In the genomic region with DNA sequence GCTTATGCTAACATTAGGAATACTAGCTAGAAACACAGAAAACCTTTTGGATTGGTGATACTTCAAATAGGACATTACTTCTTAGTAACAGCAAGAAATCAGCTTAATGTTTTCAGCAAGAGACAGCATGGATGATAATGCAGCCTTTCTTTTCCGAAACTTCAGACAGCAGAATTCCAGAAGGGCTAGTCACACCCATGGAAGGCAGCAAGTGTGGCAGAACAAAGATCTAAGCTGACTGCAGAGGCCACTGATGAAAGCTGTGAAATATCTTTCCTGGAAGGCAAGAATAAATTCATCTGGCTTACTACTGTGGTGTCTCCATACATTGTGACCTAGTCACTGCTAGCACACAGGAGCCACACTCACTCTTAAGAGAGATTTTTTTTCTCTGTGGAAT, we compare ENCODE assay signal across 12 cellular contexts.
DNase-seq lines count a peak whose midpoint lies in the region; TF ChIP-seq lines count a peak whose summit lies in the region.
"Had no signal": no experiment of that assay in that cellular context is flagged by ENCODE, and none has a peak within 500 bp of the region (broad histone marks: within the 10 kb centered on the region; RNA-seq: fewer than 3 reads in every experiment).

No MANE protein-coding gene starts in this region.

- no peak for TF ChIP-seq POLR2A in uterus (IDR thresholded peaks at IDR 0.05)

- no peak for DNase-seq in activated naive CD8-positive, alpha-beta T cell treated with anti-CD3 and anti-CD28 coated beads for 36 hours
- DNase-seq in fibroblast of lung (ENCODE audit: low read depth in 2 of 2) (peak; percentile 58 to 92), uterus (no peak), NCI-H187 treated with DMSO at 0.1 percent for 48 hours (lab: John Stamatoyannopoulos, UW) (no peak), A673 (ENCODE audit: low spot score) (no peak), NCI-H1105 treated with DMSO at 0.1 percent for 48 hours (lab: John Stamatoyannopoulos, UW) (no peak)
- DNase-seq: activated naive CD8-positive, alpha-beta T cell treated with anti-CD3 and anti-CD28 coated beads, Interleukin-2, amount 10 ng/mL, durations not matched to agents 7 days and 5 days; NCI-H2227 treated with DMSO at 0.1 percent for 48 hours had no signal

- CTCF ChIA-PET in A673 (lab: Charles Lee): no interaction called here

- H3K27ac Mint-ChIP-seq in activated naive CD8-positive, alpha-beta T cell: peak overlapping the region; percentile 50
- no peak overlapping the region for H3K27ac Mint-ChIP-seq in activated naive CD8-positive, alpha-beta T cell treated with anti-CD3 and anti-CD28 coated beads for 36 hours
- H3K27ac Mint-ChIP-seq: activated naive CD8-positive, alpha-beta T cell treated with anti-CD3 and anti-CD28 coated beads, Interleukin-2, amount 10 ng/mL, durations not matched to agents 7 days and 5 days; GM23338 had no signal

- H2AFZ ChIP-seq in fibroblast of lung (ENCODE audit: low read length): no peak overlapping the region
- H2AFZ ChIP-seq: GM23338 had no signal

- H3K36me3 ChIP-seq in fibroblast of lung (ENCODE audit: control insufficient read depth, insufficient read depth, low read length): peaks cover 7% of the 10 kb centered on the region
- H3K36me3 ChIP-seq in mesodermal cell (ENCODE audit: control insufficient read depth, insufficient read depth, low read length): peaks cover 58% of the 10 kb centered on the region
- H3K36me3 ChIP-seq in uterus: no peaks in the 10 kb centered on the region
- H3K36me3 ChIP-seq in A673 (ENCODE audit: insufficient read depth, low read length, poor library complexity, severe bottlenecking): peaks cover 14% of the 10 kb centered on the region

- H3K27me3 ChIP-seq in fibroblast of lung (ENCODE audit: control insufficient read depth, insufficient read depth, low read length): no peaks in the 10 kb centered on the region
- H3K27me3 ChIP-seq in uterus: no peaks in the 10 kb centered on the region
- no peaks in the 10 kb centered on the region for H3K27me3 ChIP-seq in A673 (replicated peaks; ENCODE audit: insufficient read depth, low read depth, low read length, poor library complexity)

- no peak overlapping the region for H3K4me3 Mint-ChIP-seq in activated naive CD8-positive, alpha-beta T cell
- no peak overlapping the region for H3K4me3 Mint-ChIP-seq in activated naive CD8-positive, alpha-beta T cell treated with anti-CD3 and anti-CD28 coated beads for 36 hours
- H3K4me3 Mint-ChIP-seq: activated naive CD8-positive, alpha-beta T cell treated with anti-CD3 and anti-CD28 coated beads, Interleukin-2, amount 10 ng/mL, durations not matched to agents 7 days and 5 days; GM23338 had no signal

- H3K9me3 Mint-ChIP-seq in activated naive CD8-positive, alpha-beta T cell (ENCODE audit: low read depth): peaks cover 18% of the 10 kb centered on the region
- H3K9me3 Mint-ChIP-seq in activated naive CD8-positive, alpha-beta T cell treated with anti-CD3 and anti-CD28 coated beads for 36 hours: peaks cover 24% of the 10 kb centered on the region

- BruUV-seq in A673 (replicated peaks; lab: Mats Ljungman, UMichigan): no TSS peak

- no peak overlapping the region for H3K4me3 ChIP-seq in fibroblast of lung (replicated peaks in 1 of 4; ENCODE audit: control extremely low read depth in 1 of 4, insufficient read depth in 1 of 4, low read depth in 3 of 4, low read length in 4 of 4)
- no peak overlapping the region for H3K4me3 ChIP-seq in mesodermal cell (ENCODE audit: extremely low read depth, insufficient read depth, low read length, poor library complexity, severe bottlenecking)
- no peak overlapping the region for H3K4me3 ChIP-seq in uterus
- H3K4me3 ChIP-seq in A673 (ENCODE audit: low read depth, low read length, poor library complexity, severe bottlenecking): no peak overlapping the region
- H3K4me3 ChIP-seq: A549, GM23338 had no signal

- no peaks in the 10 kb centered on the region for H3K4me1 Mint-ChIP-seq in activated naive CD8-positive, alpha-beta T cell (ENCODE audit: low read depth)
- peaks cover 3% of the 10 kb centered on the region for H3K4me1 Mint-ChIP-seq in activated naive CD8-positive, alpha-beta T cell treated with anti-CD3 and anti-CD28 coated beads for 36 hours
- H3K4me1 Mint-ChIP-seq: activated naive CD8-positive, alpha-beta T cell treated with anti-CD3 and anti-CD28 coated beads, Interleukin-2, amount 10 ng/mL, durations not matched to agents 7 days and 5 days; GM23338 had no signal

- no peak overlapping the region for H3K9ac ChIP-seq in fibroblast of lung (ENCODE audit: insufficient read depth, low read length)

- H3K9me3 ChIP-seq in fibroblast of lung (ENCODE audit: control insufficient read depth, insufficient read depth, low read depth, low read length): no peaks in the 10 kb centered on the region
- H3K9me3 ChIP-seq in mesodermal cell (ENCODE audit: control insufficient read depth, low read length): no peaks in the 10 kb centered on the region
- no peaks in the 10 kb centered on the region for H3K9me3 ChIP-seq in uterus
- H3K9me3 ChIP-seq in A673 (ENCODE audit: low read depth, low read length, poor library complexity, severe bottlenecking): peaks cover 6% of the 10 kb centered on the region
- H3K9me3 ChIP-seq: A549 had no signal

- POLR2A ChIA-PET in A673 (lab: Charles Lee; ENCODE audit: low non-redundant PET): no interaction called here

- no peak overlapping the region for H3K4me2 ChIP-seq in fibroblast of lung (ENCODE audit: extremely low read depth, insufficient read depth, low read length)
- H3K4me2 ChIP-seq: A549, GM23338 had no signal

- 57 to 82% methylated on average over 1 of the region's 1 CpG for WGBS in mesodermal cell (ENCODE audit: insufficient coverage in 2 of 2), 2 experiments

- no peaks in the 10 kb centered on the region for H3K79me2 ChIP-seq in fibroblast of lung (ENCODE audit: control insufficient read depth, insufficient read depth, low read length)

- peaks cover 6% of the 10 kb centered on the region for H3K4me1 ChIP-seq in fibroblast of lung (ENCODE audit: control insufficient read depth, extremely low read depth, insufficient read depth, low read length)
- H3K4me1 ChIP-seq in mesodermal cell (ENCODE audit: control insufficient read depth, insufficient read depth, low read length, poor library complexity, severe bottlenecking): peaks cover 24% of the 10 kb centered on the region
- H3K4me1 ChIP-seq in uterus: peaks cover 0 to 7% of the 10 kb centered on the region in 2 donors
- H3K4me1 ChIP-seq in A673 (ENCODE audit: insufficient read depth, low read length, poor library complexity, severe bottlenecking): no peaks in the 10 kb centered on the region

- no peaks in the 10 kb centered on the region for H4K20me1 ChIP-seq in fibroblast of lung (ENCODE audit: control insufficient read depth, extremely low read depth, insufficient read depth, low read length)

- peaks cover 42% of the 10 kb centered on the region for H3K36me3 Mint-ChIP-seq in activated naive CD8-positive, alpha-beta T cell
- peaks cover 66% of the 10 kb centered on the region for H3K36me3 Mint-ChIP-seq in activated naive CD8-positive, alpha-beta T cell treated with anti-CD3 and anti-CD28 coated beads for 36 hours

- TF ChIP-seq CTCF in fibroblast of lung (conservative IDR thresholded peaks at IDR 0.05 in 1 of 2, IDR thresholded peaks at IDR 0.05 in 1 of 2; ENCODE audit: low read depth in 1 of 2, low read length in 2 of 2) (no peak), uterus (IDR thresholded peaks at IDR 0.05) (no peak), A673 (conservative IDR thresholded peaks at IDR 0.05; ENCODE audit: low read depth, low read length) (no peak)

- H3K27me3 Mint-ChIP-seq in activated naive CD8-positive, alpha-beta T cell: no peaks in the 10 kb centered on the region
- H3K27me3 Mint-ChIP-seq in activated naive CD8-positive, alpha-beta T cell treated with anti-CD3 and anti-CD28 coated beads for 36 hours: no peaks in the 10 kb centered on the region
- H3K27me3 Mint-ChIP-seq: activated naive CD8-positive, alpha-beta T cell treated with anti-CD3 and anti-CD28 coated beads, Interleukin-2, amount 10 ng/mL, durations not matched to agents 7 days and 5 days had no signal

- intact Hi-C loops in uterus (cut with DNase I; ENCODE audit: low total_unique reads): no loop called here
- intact Hi-C loops in A673 (cut with micrococcal nuclease; ENCODE audit: unreplicated experiment): no loop called here

- peak overlapping the region; percentile 7 for H3K27ac ChIP-seq in fibroblast of lung (ENCODE audit: insufficient read depth, low read length)
- peak overlapping the region; percentile 82 for H3K27ac ChIP-seq in mesodermal cell (ENCODE audit: low read depth, low read length, severe bottlenecking)
- H3K27ac ChIP-seq in uterus: peak overlapping the region; percentile 55 to 59
- no peak overlapping the region for H3K27ac ChIP-seq in A673 (ENCODE audit: low read depth, low read length, poor library complexity, severe bottlenecking)
- H3K27ac ChIP-seq: A549 had no signal

Comparison
In these comparisons a context has a peak if more than half of its experiments do, and no peak if none do; other contexts are left out.
1. DNase-seq: peak in fibroblast of lung (2 of 2); none in activated naive CD8-positive, alpha-beta T cell treated with anti-CD3 and anti-CD28 coated beads for 36 hours (single experiment), uterus (0 of 2), NCI-H187 treated with DMSO at 0.1 percent for 48 hours (single experiment), A673 (single experiment) and NCI-H1105 treated with DMSO at 0.1 percent for 48 hours (single experiment).